ENCODE assay signal across 17 cellular contexts in the genomic region with DNA sequence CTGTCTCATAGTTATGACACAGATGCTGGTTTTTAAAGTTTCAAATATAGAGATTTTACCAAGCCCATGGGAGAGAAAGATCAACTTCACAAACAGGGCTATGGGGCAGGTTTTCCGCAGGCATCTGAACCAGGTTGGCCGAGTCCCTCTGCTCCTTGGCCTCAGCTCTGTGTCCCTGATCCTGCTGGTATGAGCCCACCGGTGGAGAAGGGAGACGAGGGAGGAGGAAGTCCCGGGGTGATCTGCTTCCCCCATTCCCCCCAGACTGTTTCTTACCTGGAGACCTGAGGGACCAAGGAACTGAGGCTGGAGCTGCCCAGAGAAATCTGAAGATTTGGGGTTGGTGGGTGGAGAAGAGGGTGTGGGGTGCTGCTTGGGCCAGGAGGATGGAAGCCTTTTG. TPM values are rescaled to one million over a fixed set of nuclear protein-coding genes. Genes with fewer than 3 reads are reported as not detected.
DNase-seq lines count a peak whose midpoint lies in the region; ATAC-seq and TF ChIP-seq lines count a peak whose summit lies in the region.
"Had no signal": no experiment of that assay in that cellular context is flagged by ENCODE, and none has a peak within 500 bp of the region (broad histone marks: within the 10 kb centered on the region; RNA-seq: fewer than 3 reads in every experiment).

No MANE protein-coding gene starts in this region.

- ATAC-seq in CD4-positive, alpha-beta T cell (ENCODE audit: poor library complexity), result no peak
- ATAC-seq in T-cell (replicated peaks in 1 of 4), result no peak
- ATAC-seq in left lobe of liver, result no peak
- no peak for ATAC-seq in GM18519 (IDR thresholded peaks at IDR 0.05; ENCODE audit: low FRiP score, unreplicated experiment)
- ATAC-seq: natural killer cell treated with Interleukin-12 subunit alpha and Interleukin-12 subunit beta and Interleukin-15 and Interleukin-18, amount 100 ng/mL, for 72 hours; PC-3; stimulated activated naive CD8-positive, alpha-beta T cell treated with anti-CD3 and anti-CD28 coated beads, Interleukin-15, Interleukin-2, amounts not matched to agents 100 U/mL and 50 U/mL, for 24 hours had no signal

- CTCF ChIA-PET in CD4-positive, alpha-beta T cell (lab: Charles Lee), result interaction anchor here (0.7 to 15.3 kb wide), 5 partner anchors 8 to 63 kb away, joined by 3 to 462 read pairs (median 60); no protein-coding TSS in a partner anchor
- CTCF ChIA-PET in T-cell (lab: Charles Lee), result interaction anchor here (0.6 to 2.0 kb wide), 7 partner anchors 13 to 1278 kb away, joined by 3 to 6 read pairs (median 4); no protein-coding TSS in a partner anchor

- H3K36me3 Mint-ChIP-seq in CD4-positive, alpha-beta T cell (ENCODE audit: low read depth), result no peaks in the 10 kb centered on the region
- no peaks in the 10 kb centered on the region for H3K36me3 Mint-ChIP-seq in T-cell
- H3K36me3 Mint-ChIP-seq: natural killer cell treated with Interleukin-12 subunit alpha and Interleukin-12 subunit beta and Interleukin-15 and Interleukin-18, amount 100 ng/mL, for 72 hours had no signal

- peaks cover 54 to 79% (median 69%) of the 10 kb centered on the region in 4 donors for H3K4me1 ChIP-seq in stomach

- H3K36me3 ChIP-seq in stomach, result no peaks in the 10 kb centered on the region

- TF ChIP-seq CTCF in CD4-positive, alpha-beta T cell (IDR thresholded peaks at IDR 0.05), result no peak
- TF ChIP-seq CTCF in stomach (IDR thresholded peaks at IDR 0.05), result no peak

- no peak overlapping the region for H3K4me3 ChIP-seq in stomach

- no peak for TF ChIP-seq POLR2A in stomach (IDR thresholded peaks at IDR 0.05)

- DNase-seq in CD4-positive, alpha-beta T cell, result no peak
- DNase-seq in T-cell (no peak), left lobe of liver (ENCODE audit: low spot score) (peak; percentile 39), stomach (no peak), COLO829 (ENCODE audit: low spot score) (no peak), GM19240 (ENCODE audit: insufficient read length, low spot score) (no peak)
- DNase-seq: activated B cell treated with CpG ODN at 0.5 μM for 24 hours, amniotic stem cell, erythroblast, hippocampal formation, NCI-H1694, NCI-H446 treated with DMSO at 0.1 percent for 48 hours, PC-3, SW 1271 had no signal

- no peaks in the 10 kb centered on the region for H3K9me3 Mint-ChIP-seq in CD4-positive, alpha-beta T cell
- H3K9me3 Mint-ChIP-seq in T-cell, result no peaks in the 10 kb centered on the region
- H3K9me3 Mint-ChIP-seq: activated B cell treated with CpG ODN at 0.5 μM for 24 hours; natural killer cell treated with Interleukin-12 subunit alpha and Interleukin-12 subunit beta and Interleukin-15 and Interleukin-18, amount 100 ng/mL, for 72 hours had no signal

- H3K4me1 Mint-ChIP-seq in CD4-positive, alpha-beta T cell (ENCODE audit: low read depth), result peaks cover 69% of the 10 kb centered on the region
- H3K4me1 Mint-ChIP-seq in T-cell, result peaks cover 50 to 75% (median 61%) of the 10 kb centered on the region in 3 donors

- no peak for TF ChIP-seq EP300 in stomach (IDR thresholded peaks at IDR 0.05)

- H3K27ac Mint-ChIP-seq in CD4-positive, alpha-beta T cell, result peak overlapping the region; percentile 87
- peak overlapping the region; percentile 82 to 89 for H3K27ac Mint-ChIP-seq in T-cell

- intact Hi-C loops in CD4-positive, alpha-beta T cell (cut with DNase I, micrococcal nuclease), result loop anchor here in 1 of 2 experiments (10.0 kb wide), 1 partner anchor 518 kb away; the partner anchor contains the start of genes ZBED6 and ZC3H11A
- intact Hi-C loops in stomach (cut with DNase I; ENCODE audit: low total_unique reads), result no loop called here

- H3K27me3 ChIP-seq in CD4-positive, alpha-beta T cell (ENCODE audit: control insufficient read depth, insufficient read depth, low read length), result no peaks in the 10 kb centered on the region
- no peaks in the 10 kb centered on the region for H3K27me3 ChIP-seq in stomach

- H3K4me3 Mint-ChIP-seq in CD4-positive, alpha-beta T cell, result peak overlapping the region; percentile 20
- H3K4me3 Mint-ChIP-seq in T-cell, result peak overlapping the region in 1 of 3 donors; percentile 15
- H3K4me3 Mint-ChIP-seq: activated B cell treated with CpG ODN at 0.5 μM for 24 hours; natural killer cell treated with Interleukin-12 subunit alpha and Interleukin-12 subunit beta and Interleukin-15 and Interleukin-18, amount 100 ng/mL, for 72 hours had no signal

- POLR2A ChIA-PET in CD4-positive, alpha-beta T cell (lab: Charles Lee), result interaction anchor here (0.6 to 17.7 kb wide), 6 partner anchors 9 to 830 kb away, joined by 3 to 320 read pairs (median 96); partner anchors contain the start of gene BTG2
- POLR2A ChIA-PET in T-cell (lab: Charles Lee), result interaction anchor here (0.6 to 2.3 kb wide), 6 partner anchors 11 to 39 kb away, joined by 3 to 7 read pairs (median 5); partner anchors contain the start of gene BTG2 (in 1 of the 2)

- H3K27me3 Mint-ChIP-seq in CD4-positive, alpha-beta T cell, result no peaks in the 10 kb centered on the region
- no peaks in the 10 kb centered on the region for H3K27me3 Mint-ChIP-seq in T-cell
- H3K27me3 Mint-ChIP-seq: activated B cell treated with CpG ODN at 0.5 μM for 24 hours; natural killer cell treated with Interleukin-12 subunit alpha and Interleukin-12 subunit beta and Interleukin-15 and Interleukin-18, amount 100 ng/mL, for 72 hours had no signal

- no peak overlapping the region for H3K27ac ChIP-seq in CD4-positive, alpha-beta T cell (ENCODE audit: low read depth, low read length)
- peak overlapping the region in 4 of 5 donors; percentile 84 to 93 (median 86) for H3K27ac ChIP-seq in stomach

- 84 to 100% (median 94%) methylated on average over 2 to 5 of the region's 5 CpGs for WGBS in stomach, 5 donors

- no peaks in the 10 kb centered on the region for H3K9me3 ChIP-seq in CD4-positive, alpha-beta T cell (ENCODE audit: control insufficient read depth, low read length)
- H3K9me3 ChIP-seq in stomach, result no peaks in the 10 kb centered on the region

RNA-seq across cellular contexts. Expression of gene BTG2, which starts 28.9 kb away (rescaled TPM):
- 100 to 1,000 TPM; 802 to 849 TPM for total RNA-seq in CD4-positive, alpha-beta T cell
- total RNA-seq in T-cell, result 100 to 1,000 TPM; 172 to 655 (median 186) TPM
- 2.8 TPM for total RNA-seq in left lobe of liver
- total RNA-seq in stomach, result 100 to 1,000 TPM in 3 of 5 donors, 10 to 100 TPM in 2; 80.2 to 231 (median 113) TPM
- 10 to 100 TPM; 46.4 to 78.9 (median 58.6) TPM for polyA plus RNA-seq in stomach

RNA-seq across cellular contexts. Expression of gene CHIT1, which starts 46.9 kb away (rescaled TPM):
- total RNA-seq in CD4-positive, alpha-beta T cell, result 1 to 10 TPM in 1 of 2 experiments, under 1 TPM in 1; 0.58 to 1.1 TPM
- total RNA-seq in T-cell (1 to 10 TPM in 2 of 5 donors, under 1 TPM in 2, not detected in 1; 0.12 to 2.3 (median 0.92) TPM), left lobe of liver (0.28 TPM), stomach (under 1 TPM in 1 of 5 donors, not detected in 4; 0.18 TPM)
- under 1 TPM in 1 of 3 donors, not detected in 2; 0.05 TPM for polyA plus RNA-seq in stomach
- total RNA-seq: PC-3 had no signal

Comparison
In these comparisons a context has a peak if more than half of its experiments do, and no peak if none do; other contexts are left out.
1. RNA of gene BTG2, which starts 28.9 kb away (total RNA-seq): 802 to 849 TPM in CD4-positive, alpha-beta T cell, 172 to 655 TPM in T-cell and 80.2 to 231 TPM in stomach; 2.8 TPM in left lobe of liver (single experiment); every median in the first group is over 10 times any median in the second.